ENCODE assay signal across 27 cellular contexts in the genomic region with DNA sequence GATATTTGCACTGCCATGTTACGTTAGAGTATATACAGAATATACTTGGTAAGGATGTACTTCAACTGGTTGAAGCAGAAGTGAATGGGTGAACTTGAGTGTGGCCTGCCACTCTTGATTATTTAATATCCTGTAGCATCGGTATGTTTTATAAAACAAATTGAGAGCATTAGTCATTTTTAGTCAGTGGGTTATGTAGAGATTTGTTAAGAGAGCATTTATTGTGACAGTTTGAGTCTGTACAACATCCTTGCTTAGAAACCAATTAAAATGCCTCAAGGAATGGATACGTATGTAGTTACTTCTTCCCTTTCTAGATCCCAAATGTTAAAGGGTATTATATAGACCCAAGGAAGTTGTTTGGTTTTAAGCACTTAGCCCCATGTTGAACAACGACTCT.
"Had no signal": no experiment of that assay in that cellular context is flagged by ENCODE, and none has a peak within 500 bp of the region (broad histone marks: within the 10 kb centered on the region; RNA-seq: fewer than 3 reads in every experiment).

No MANE protein-coding gene starts in this region.

- H3K9ac ChIP-seq: parathyroid adenoma had no signal

- H3K4me3 ChIP-seq: gastrocnemius medialis, hepatocyte, right atrium auricular region, spleen, testis, transverse colon had no signal

- H2AFZ ChIP-seq: hepatocyte, parathyroid adenoma had no signal

- H3K4me3 Mint-ChIP-seq: activated CD4-positive, alpha-beta T cell treated with anti-CD3 and anti-CD28 coated beads for 36 hours; activated CD8-positive, alpha-beta memory T cell treated with anti-CD3 and anti-CD28 coated beads, Interleukin-2, amount 10 ng/mL, durations not matched to agents 7 days and 5 days; activated CD8-positive, alpha-beta T cell treated with anti-CD3 and anti-CD28 coated beads, Interleukin-2, amount 10 ng/mL, durations not matched to agents 7 days and 5 days; activated naive CD8-positive, alpha-beta T cell; naive thymus-derived CD4-positive, alpha-beta T cell; neural crest cell had no signal

- ATAC-seq: activated CD4-positive, alpha-beta T cell treated with anti-CD3 and anti-CD28 coated beads for 36 hours; activated CD8-positive, alpha-beta memory T cell treated with anti-CD3 and anti-CD28 coated beads, Interleukin-2, amount 10 ng/mL, durations not matched to agents 7 days and 5 days; activated CD8-positive, alpha-beta T cell treated with anti-CD3 and anti-CD28 coated beads, Interleukin-2, amount 10 ng/mL, durations not matched to agents 7 days and 5 days; gastrocnemius medialis; left cardiac atrium; left ventricle myocardium superior had no signal

- H3K27me3 Mint-ChIP-seq: activated CD4-positive, alpha-beta T cell treated with anti-CD3 and anti-CD28 coated beads for 36 hours; activated CD8-positive, alpha-beta memory T cell treated with anti-CD3 and anti-CD28 coated beads, Interleukin-2, amount 10 ng/mL, durations not matched to agents 7 days and 5 days; activated naive CD8-positive, alpha-beta T cell; naive thymus-derived CD4-positive, alpha-beta T cell had no signal

- H3K9me3 ChIP-seq: gastrocnemius medialis, right atrium auricular region, spleen, testis, transverse colon had no signal

- H3K9me3 Mint-ChIP-seq: naive thymus-derived CD4-positive, alpha-beta T cell had no signal

- H3K27ac Mint-ChIP-seq: activated CD4-positive, alpha-beta T cell treated with anti-CD3 and anti-CD28 coated beads for 36 hours; activated CD8-positive, alpha-beta memory T cell treated with anti-CD3 and anti-CD28 coated beads, Interleukin-2, amount 10 ng/mL, durations not matched to agents 7 days and 5 days; activated CD8-positive, alpha-beta T cell treated with anti-CD3 and anti-CD28 coated beads, Interleukin-2, amount 10 ng/mL, durations not matched to agents 7 days and 5 days; activated naive CD8-positive, alpha-beta T cell had no signal

- FAIRE-seq: bronchial epithelial cell, colon, keratinocyte had no signal

- H3K79me2 ChIP-seq: hepatocyte had no signal

- DNase-seq: activated CD4-positive, alpha-beta T cell treated with anti-CD3 and anti-CD28 coated beads for 36 hours; activated CD4-positive, CD25-positive, alpha-beta regulatory T cell; activated CD8-positive, alpha-beta memory T cell treated with anti-CD3 and anti-CD28 coated beads, Interleukin-2, amount 10 ng/mL, durations not matched to agents 7 days and 5 days; activated CD8-positive, alpha-beta T cell treated with anti-CD3 and anti-CD28 coated beads, Interleukin-2, amount 10 ng/mL, durations not matched to agents 7 days and 5 days; activated effector memory CD4-positive, alpha-beta T cell treated with Interleukin-2 at 50 U/mL for 16 hours; activated naive CD4-positive, alpha-beta T cell treated with Interleukin-2 at 50 U/mL for 16 hours; activated T-cell treated with anti-CD3 and anti-CD28 coated beads, Interleukin-2, amount 50 U/mL, for 48 hours; anterior cingulate cortex; effector CD8-positive, alpha-beta T cell; gastrocnemius medialis; left cardiac atrium; left ventricle myocardium superior; naive thymus-derived CD4-positive, alpha-beta T cell; occipital lobe; spleen; stimulated activated naive CD4-positive, alpha-beta T cell treated with Interleukin-2 at 50 U/mL for 16 hours; T-helper 2 cell; testis; transverse colon had no signal

- H3K27ac ChIP-seq: gastrocnemius medialis, hepatocyte, parathyroid adenoma, right atrium auricular region, spleen, testis, transverse colon had no signal

- H3K27me3 ChIP-seq: gastrocnemius medialis, hepatocyte, right atrium auricular region, spleen, testis, transverse colon had no signal

- H3K4me2 ChIP-seq: hepatocyte had no signal

- H3K36me3 ChIP-seq: right atrium auricular region had no signal

- H3K4me1 ChIP-seq: gastrocnemius medialis, parathyroid adenoma, testis, transverse colon had no signal
